ENCODE assay signal across 1 cellular context in genomic region chr6:33908025-33908424, GRCh38.
TF ChIP-seq lines count a peak whose summit lies in the region.

No MANE protein-coding gene starts in this region.

TF ChIP-seq in liver, 16 proteins besides CTCF, POLR2A, EP300 and RAD21 (continued from another document):
- peak; percentile 49 for TF ChIP-seq ATF3 (IDR thresholded peaks at IDR 0.05)
- peak in 1 of 2 donors; percentile 42 for TF ChIP-seq GABPA (IDR thresholded peaks at IDR 0.05 in 1 of 2, conservative IDR thresholded peaks at IDR 0.05 in 1 of 2)
- TF ChIP-seq TAF1 (conservative IDR thresholded peaks at IDR 0.05), result peak; percentile 6
- peak in 1 of 2 donors; percentile 89 for TF ChIP-seq JUND (IDR thresholded peaks at IDR 0.05)
- peak; percentile 86 to 97 for TF ChIP-seq RXRA (IDR thresholded peaks at IDR 0.05)
- peak; percentile 82 for TF ChIP-seq REST (IDR thresholded peaks at IDR 0.05)
- TF ChIP-seq EGR1 (IDR thresholded peaks at IDR 0.05; ENCODE audit: low read depth in 2 of 2), result peak; percentile 50 to 91
- TF ChIP-seq HNF4A (conservative IDR thresholded peaks at IDR 0.05), result peak; percentile 90 to 95
- TF ChIP-seq YY1 (IDR thresholded peaks at IDR 0.05), result peak; percentile 70
- TF ChIP-seq HNF4G (IDR thresholded peaks at IDR 0.05), result peak; percentile 45
